Comparison of ENCODE assay signal across 1 cellular context in genomic region chr3:155912090-155912489, GRCh38.
TF ChIP-seq lines count a peak whose summit lies in the region.

No MANE protein-coding gene starts in this region.

TF ChIP-seq in GM23338, 12 proteins besides CTCF, POLR2A, EP300 and RAD21 (continued from another document):
- TF ChIP-seq ZNF462 (CRISPR knock-in tag; IDR thresholded peaks at IDR 0.05) = no peak
- no peak for TF ChIP-seq EZH2 (IDR thresholded peaks at IDR 0.05; ENCODE audit: low read depth, unreplicated experiment)
